Comparison of ENCODE assay signal across 19 cellular contexts in genomic region chr10:75003195-75003594, GRCh38.
"Had no signal": no experiment of that assay in that cellular context is flagged by ENCODE, and none has a peak within 500 bp of the region (broad histone marks: within the 10 kb centered on the region; RNA-seq: fewer than 3 reads in every experiment).

No MANE protein-coding gene starts in this region.

- ATAC-seq: foreskin keratinocyte; gastroesophageal sphincter; heart left ventricle; left colon; left ventricle myocardium superior; naive thymus-derived CD4-positive, alpha-beta T cell; natural killer cell had no signal

- H3K36me3 Mint-ChIP-seq: natural killer cell had no signal

- H3K4me3 Mint-ChIP-seq: immature natural killer cell; naive thymus-derived CD4-positive, alpha-beta T cell; natural killer cell had no signal

- H3K27me3 Mint-ChIP-seq: naive thymus-derived CD4-positive, alpha-beta T cell had no signal

- DNase-seq: dermis blood vessel endothelial cell; dorsolateral prefrontal cortex; effector CD4-positive, alpha-beta T cell; effector memory CD4-positive, alpha-beta T cell; foreskin keratinocyte; heart left ventricle; hypothalamus; immature natural killer cell; islet precursor cell; kidney; kidney glomerular epithelial cell; left colon; left ventricle myocardium superior; lower lobe of right lung; mesenchymal stem cell; midbrain; naive thymus-derived CD4-positive, alpha-beta T cell; natural killer cell had no signal

- H3K9me3 Mint-ChIP-seq: immature natural killer cell, natural killer cell had no signal
